25 cellular contexts compared by ENCODE assay signal in genomic region chr11:78731008-78731407, GRCh38.
A peak's percentile ranks its signal among the peaks of the same experiment; 100 is the strongest.
DNase-seq lines count a peak whose midpoint lies in the region; ATAC-seq, FAIRE-seq and TF ChIP-seq lines count a peak whose summit lies in the region.
"Had no signal": no experiment of that assay in that cellular context is flagged by ENCODE, and none has a peak within 500 bp of the region (broad histone marks: within the 10 kb centered on the region; RNA-seq: fewer than 3 reads in every experiment).

No MANE protein-coding gene starts in this region.

- H3K36me3 ChIP-seq in small intestine (ENCODE audit: control insufficient read depth in 2 of 2, insufficient read depth in 2 of 2, low read length in 2 of 2), result no peaks in the 10 kb centered on the region

- 58 to 75% (median 62%) methylated on average over 3 of the region's 3 CpGs for WGBS in small intestine, 3 donors

- DNase-seq in NCI-H1092 (lab: John Stamatoyannopoulos, UW) (peak; percentile 70), NCI-H1092 treated with DMSO at 0.1 percent for 48 hours (lab: John Stamatoyannopoulos, UW) (no peak), NCI-H69 (lab: John Stamatoyannopoulos, UW) (peak; percentile 44), fibroblast of the aortic adventitia (ENCODE audit: low read depth) (peak; percentile 18), small intestine (peak; percentile 56), NCI-H446 treated with DMSO at 0.1 percent for 48 hours (lab: John Stamatoyannopoulos, UW) (no peak), ACHN (no peak)
- DNase-seq: activated CD4-positive, alpha-beta memory T cell treated with anti-CD3 and anti-CD28 coated beads, Interleukin-2, amount 10 ng/mL, durations not matched to agents 7 days and 5 days; activated CD4-positive, CD25-positive, alpha-beta regulatory T cell; activated gamma-delta T cell treated with Interleukin-2 at 50 U/mL for 16 hours; activated T-cell treated with anti-CD3 and anti-CD28 coated beads for 4 hours; left cardiac atrium; NCI-H1694 treated with DMSO at 0.1 percent for 48 hours; NCI-H510A; nephron progenitor cell; stimulated activated CD4-positive, alpha-beta T cell treated with anti-CD3 and anti-CD28 coated beads, Interleukin-4, amount 100 ng/mL, for 24 hours; stimulated activated naive CD8-positive, alpha-beta T cell treated with anti-CD3 and anti-CD28 coated beads, Interleukin-15, amount 100 ng/mL, for 72 hours had no signal

- H3K27me3 ChIP-seq in small intestine (ENCODE audit: control insufficient read depth in 2 of 2, insufficient read depth in 2 of 2, low read length in 2 of 2), result no peaks in the 10 kb centered on the region
- H3K27me3 ChIP-seq: BLaER1 had no signal

- in situ Hi-C loops in ACHN (cut with HindIII; ENCODE audit: low pct_ligation_motif_present, low pct_unique_long_range_greater_than_20kb, low sequenced_read_pairs), result no loop called here

- ATAC-seq in GM18517 (IDR thresholded peaks at IDR 0.05; ENCODE audit: unreplicated experiment), result no peak
- ATAC-seq: esophagus mucosa, GM12878 had no signal

- no peaks in the 10 kb centered on the region for H3K9me3 ChIP-seq in small intestine (ENCODE audit: control insufficient read depth, low read depth)
- H3K9me3 ChIP-seq: BLaER1 had no signal

- H3K27ac ChIP-seq in small intestine (ENCODE audit: low read depth in 1 of 2, low read length in 1 of 2), result no peak overlapping the region
- H3K27ac ChIP-seq: BLaER1, SK-N-MC had no signal

- no peaks in the 10 kb centered on the region for H3K4me1 ChIP-seq in small intestine (ENCODE audit: control insufficient read depth in 2 of 2, insufficient read depth in 1 of 2, low read depth in 1 of 2, low read length in 1 of 2)
- H3K4me1 ChIP-seq: BLaER1 had no signal

- H3K4me3 ChIP-seq in fibroblast of the aortic adventitia (ENCODE audit: low read depth, low read length), result no peak overlapping the region
- no peak overlapping the region for H3K4me3 ChIP-seq in small intestine (ENCODE audit: low read depth in 1 of 2, low read length in 2 of 2)
- H3K4me3 ChIP-seq: BLaER1, GM12878, SK-N-MC, smooth muscle cell had no signal

- no peak for FAIRE-seq in small intestine (lab: Jason Lieb, UNC)
- FAIRE-seq: A204.1, GM12878, GM19239 had no signal

- TF ChIP-seq CTCF in fibroblast of the aortic adventitia (IDR thresholded peaks at IDR 0.05; ENCODE audit: insufficient read depth, low read length), result no peak

Comparison
In these comparisons a context has a peak if more than half of its experiments do, and no peak if none do; other contexts are left out.
1. DNase-seq: peak in NCI-H1092 (single experiment), NCI-H69 (single experiment), fibroblast of the aortic adventitia (single experiment) and small intestine (single experiment); none in NCI-H1092 treated with DMSO at 0.1 percent for 48 hours (single experiment), NCI-H446 treated with DMSO at 0.1 percent for 48 hours (single experiment) and ACHN (single experiment).